ENCODE assay signal across 8 cellular contexts in the genomic region with DNA sequence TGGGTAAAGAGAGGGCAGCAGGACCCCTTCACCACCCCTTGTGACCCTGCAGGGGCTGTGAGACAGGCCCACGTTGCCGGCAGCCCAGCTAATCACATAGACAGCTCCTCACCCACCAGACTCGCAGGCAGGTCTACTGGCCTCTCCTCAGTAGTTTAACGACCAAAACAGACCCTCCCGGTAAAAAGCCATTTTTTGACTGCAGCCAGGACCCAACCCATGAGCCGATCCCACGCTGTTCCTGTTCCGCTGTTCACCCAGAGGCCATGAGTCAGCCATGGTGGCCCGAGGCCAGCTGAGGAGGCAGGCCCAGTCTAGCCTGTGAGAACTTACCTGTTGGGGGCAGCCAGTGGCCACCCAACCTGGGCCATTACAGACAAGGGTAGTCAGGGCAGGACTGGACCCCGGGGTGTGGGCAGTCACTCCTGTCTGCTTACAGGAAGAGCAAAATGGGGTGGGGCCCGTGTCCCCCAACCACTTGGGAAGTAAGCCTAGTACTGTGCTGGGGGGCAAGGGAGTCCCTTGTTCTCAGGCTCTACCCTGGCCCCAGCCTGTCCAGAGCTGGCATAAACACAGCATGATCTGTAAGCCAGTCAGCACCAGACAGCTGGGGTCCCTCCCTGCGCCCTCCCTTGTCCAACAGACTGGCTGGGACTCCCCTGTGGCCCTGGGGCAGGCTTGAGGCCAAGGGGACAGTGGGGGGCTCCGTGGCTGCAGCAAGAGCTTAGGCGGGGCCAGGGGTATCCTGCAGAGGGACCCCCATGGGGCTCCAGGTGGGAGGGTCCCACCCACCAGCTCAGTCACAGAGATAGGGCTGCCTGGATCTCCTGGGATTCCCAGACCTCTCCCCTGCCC.
A peak's percentile ranks its signal among the peaks of the same experiment; 100 is the strongest.
DNase-seq lines count a peak whose midpoint lies in the region; ATAC-seq and TF ChIP-seq lines count a peak whose summit lies in the region.

No MANE protein-coding gene starts in this region.

- peak overlapping the region; percentile 59 for H3K4me3 ChIP-seq in CD8-positive, alpha-beta memory T cell (ENCODE audit: low read length)
- H3K4me3 ChIP-seq in Panc1 (ENCODE audit: low read depth in 2 of 2, low read length in 2 of 2) = no peak overlapping the region
- no peak overlapping the region for H3K4me3 ChIP-seq in epithelial cell of esophagus (ENCODE audit: low read length)
- no peak overlapping the region for H3K4me3 ChIP-seq in neural progenitor cell

- POLR2A ChIA-PET in CD8-positive, alpha-beta memory T cell (lab: Charles Lee) = interaction anchor here (1.5 kb wide), 1 partner anchor 120 kb away, joined by 4 read pairs; no protein-coding TSS in a partner anchor
- POLR2A ChIA-PET in Panc1 (lab: Charles Lee) = no interaction called here

- peak; percentile 66 for ATAC-seq in Panc1
- no peak for ATAC-seq in GM19324 (IDR thresholded peaks at IDR 0.05; ENCODE audit: low FRiP score, unreplicated experiment)
- ATAC-seq in HG03135 (IDR thresholded peaks at IDR 0.05; ENCODE audit: unreplicated experiment) = no peak

- CTCF ChIA-PET in CD8-positive, alpha-beta memory T cell (lab: Charles Lee) = interaction anchor here (1.0 to 1.9 kb wide), 3 partner anchors 22 to 124 kb away, joined by 3 to 7 read pairs (median 3); no protein-coding TSS in a partner anchor
- CTCF ChIA-PET in Panc1 (lab: Charles Lee) = interaction anchor here (0.6 to 0.7 kb wide), 2 partner anchors 45 to 78 kb away, joined by 4 to 8 read pairs; no protein-coding TSS in a partner anchor

- peaks cover 16 to 46% (median 26%) of the 10 kb centered on the region in 3 donors for H3K4me1 Mint-ChIP-seq in CD8-positive, alpha-beta memory T cell
- H3K4me1 Mint-ChIP-seq in neural progenitor cell = peaks cover 11% of the 10 kb centered on the region

- H4K20me1 ChIP-seq in neural progenitor cell (ENCODE audit: low read depth) = no peaks in the 10 kb centered on the region

- no peaks in the 10 kb centered on the region for H3K36me3 Mint-ChIP-seq in CD8-positive, alpha-beta memory T cell
- no peaks in the 10 kb centered on the region for H3K36me3 Mint-ChIP-seq in neural progenitor cell

- H2AFZ ChIP-seq in neural progenitor cell (replicated peaks) = no peak overlapping the region

- no TSS peak for BruUV-seq in Panc1 (replicated peaks; lab: Mats Ljungman, UMichigan)

- in situ Hi-C loops in Panc1 (cut with HindIII; ENCODE audit: low pct_unique_long_range_greater_than_20kb, low sequenced_read_pairs) (no loop called here), KBM-7 (cut with MboI; ENCODE audit: low pct_unique_long_range_greater_than_20kb, low sequenced_read_pairs) (no loop called here)

- H3K9ac ChIP-seq in neural progenitor cell = no peak overlapping the region

- H3K9me3 ChIP-seq in CD8-positive, alpha-beta memory T cell (ENCODE audit: low read length) = no peaks in the 10 kb centered on the region
- no peaks in the 10 kb centered on the region for H3K9me3 ChIP-seq in Panc1 (ENCODE audit: control insufficient read depth, insufficient read depth, low read depth, low read length)
- H3K9me3 ChIP-seq in neural progenitor cell (ENCODE audit: low read depth) = no peaks in the 10 kb centered on the region

- peak in 2 of 5 donors; percentile 1 to 48 for DNase-seq in CD8-positive, alpha-beta memory T cell
- DNase-seq in Panc1 (ENCODE audit: low read depth, low spot score) (no peak), epithelial cell of esophagus (ENCODE audit: low read depth) (peak; percentile 91), neural progenitor cell (ENCODE audit: low spot score) (no peak), KBM-7 (no peak), epidermal melanocyte (ENCODE audit: insufficient read length, low spot score) (no peak)

- H3K27me3 Mint-ChIP-seq in CD8-positive, alpha-beta memory T cell = no peaks in the 10 kb centered on the region
- peaks cover 8% of the 10 kb centered on the region for H3K27me3 Mint-ChIP-seq in neural progenitor cell (ENCODE audit: insufficient read depth, low read depth)

- peak overlapping the region; percentile 66 for H3K4me2 ChIP-seq in neural progenitor cell

- H3F3A ChIP-seq in neural progenitor cell (ENCODE audit: low read depth) = no peaks in the 10 kb centered on the region

- no peaks in the 10 kb centered on the region for H3K79me2 ChIP-seq in neural progenitor cell (ENCODE audit: low read depth)

- no peaks in the 10 kb centered on the region for H3K36me3 ChIP-seq in CD8-positive, alpha-beta memory T cell (ENCODE audit: insufficient read depth, low read length)
- H3K36me3 ChIP-seq in Panc1 (ENCODE audit: control insufficient read depth, insufficient read depth, low read length) (no peaks in the 10 kb centered on the region), neural progenitor cell (no peaks in the 10 kb centered on the region)

- H3K4me1 ChIP-seq in CD8-positive, alpha-beta memory T cell (ENCODE audit: insufficient read depth, low read length) = peaks cover 36% of the 10 kb centered on the region
- peaks cover 14% of the 10 kb centered on the region for H3K4me1 ChIP-seq in Panc1 (ENCODE audit: control insufficient read depth, insufficient read depth, low read length)
- H3K4me1 ChIP-seq in neural progenitor cell = peaks cover 29% of the 10 kb centered on the region

- H3K27me3 ChIP-seq in CD8-positive, alpha-beta memory T cell (ENCODE audit: insufficient read depth, low read length, poor library complexity, severe bottlenecking) = no peaks in the 10 kb centered on the region
- H3K27me3 ChIP-seq in Panc1 (ENCODE audit: control insufficient read depth, insufficient read depth, low read length) (no peaks in the 10 kb centered on the region), neural progenitor cell (no peaks in the 10 kb centered on the region)

- no peaks in the 10 kb centered on the region for H3K9me3 Mint-ChIP-seq in CD8-positive, alpha-beta memory T cell
- H3K9me3 Mint-ChIP-seq in neural progenitor cell = peaks cover 2% of the 10 kb centered on the region

- no peak for TF ChIP-seq CTCF in Panc1 (IDR thresholded peaks at IDR 0.05)
- no peak for TF ChIP-seq CTCF in epithelial cell of esophagus (IDR thresholded peaks at IDR 0.05; ENCODE audit: insufficient read depth, low read depth, low read length, missing control alignments)
- TF ChIP-seq CTCF in neural progenitor cell (IDR thresholded peaks at IDR 0.05) = no peak

- peak overlapping the region; percentile 47 to 81 (median 74) for H3K4me3 Mint-ChIP-seq in CD8-positive, alpha-beta memory T cell
- H3K4me3 Mint-ChIP-seq in neural progenitor cell = peak overlapping the region; percentile 67

- H3K27ac ChIP-seq in CD8-positive, alpha-beta memory T cell (ENCODE audit: low read depth, low read length) = no peak overlapping the region
- peak overlapping the region; percentile 57 for H3K27ac ChIP-seq in Panc1 (ENCODE audit: low read length)
- no peak overlapping the region for H3K27ac ChIP-seq in neural progenitor cell

- intact Hi-C loops in Panc1 (cut with micrococcal nuclease; ENCODE audit: unreplicated experiment) = no loop called here

- H3K27ac Mint-ChIP-seq in CD8-positive, alpha-beta memory T cell = peak overlapping the region; percentile 56 to 89 (median 88)
- peak overlapping the region; percentile 53 for H3K27ac Mint-ChIP-seq in neural progenitor cell
